In the genomic region with DNA sequence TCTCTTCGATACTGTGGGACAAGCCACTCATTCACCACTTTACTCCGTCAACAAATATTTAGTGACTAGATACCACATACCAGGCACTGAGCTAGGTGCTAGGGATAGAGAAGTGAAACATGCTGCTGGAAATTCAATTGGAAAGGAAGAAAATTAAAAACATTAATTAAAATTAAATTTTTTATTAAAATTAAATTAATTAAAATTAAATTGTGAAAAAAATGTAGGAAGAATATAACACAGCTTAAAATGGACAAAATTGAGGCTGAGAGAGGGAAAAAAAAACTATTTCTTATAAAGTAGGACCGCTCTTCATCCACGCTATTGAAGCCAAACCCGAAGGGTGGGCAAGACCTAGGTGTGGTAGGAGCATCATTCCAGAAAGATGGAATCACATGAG, we compare ENCODE assay signal across 35 cellular contexts. TPM values are rescaled to one million over a fixed set of nuclear protein-coding genes. Genes with fewer than 3 reads are reported as not detected.
"Had no signal": no experiment of that assay in that cellular context is flagged by ENCODE, and none has a peak within 500 bp of the region (broad histone marks: within the 10 kb centered on the region; RNA-seq: fewer than 3 reads in every experiment).

No MANE protein-coding gene starts in this region.

- H3K27ac ChIP-seq: KMS-11 had no signal

- H3K9ac ChIP-seq: KMS-11 had no signal

- H3K9me3 ChIP-seq: MG63 had no signal

- H3K4me2 ChIP-seq: KMS-11 had no signal

- H3K27me3 ChIP-seq: MG63 had no signal

- H3K36me3 ChIP-seq: MG63 had no signal

- DNase-seq: Karpas-422, Kasumi-1, MG63, MM.1S, MV-4-11, NCI-H1048, NCI-H1092, NCI-H1092 treated with DMSO at 0.1 percent for 48 hours, NCI-H1105, NCI-H1417 treated with DMSO at 0.1 percent for 48 hours, NCI-H1436, NCI-H1436 treated with DMSO at 0.1 percent for 48 hours, NCI-H146, NCI-H1694, NCI-H1694 treated with DMSO at 0.1 percent for 48 hours, NCI-H187, NCI-H187 treated with DMSO at 0.1 percent for 48 hours, NCI-H1930, NCI-H2029, NCI-H2029 treated with DMSO at 0.1 percent for 48 hours, NCI-H2081, NCI-H2081 treated with DMSO at 0.1 percent for 48 hours, NCI-H2107, NCI-H2227 treated with DMSO at 0.1 percent for 48 hours, NCI-H226, NCI-H345, NCI-H446, NCI-H446 treated with DMSO at 0.1 percent for 48 hours, NCI-H510A, NCI-H510A treated with DMSO at 0.1 percent for 48 hours had no signal

- H3K4me3 ChIP-seq: MG63 had no signal

RNA-seq across cellular contexts. Expression of gene LRRC55, which starts 23.6 kb away (rescaled TPM):
- total RNA-seq: LHCN-M2, M059J, MCF 10A, NCI-H460 had no signal
